1 cellular context compared by ENCODE assay signal in genomic region chr1:26740023-26740422, GRCh38.
TF ChIP-seq lines count a peak whose summit lies in the region.

No MANE protein-coding gene starts in this region.

TF ChIP-seq in HCT116, 20 proteins besides CTCF, POLR2A, EP300 and RAD21 (continued from another document):
- TF ChIP-seq ZBTB33 (IDR thresholded peaks at IDR 0.05; ENCODE audit: extremely low read depth, insufficient replicate concordance, low read length) = no peak
- no peak for TF ChIP-seq JUND (IDR thresholded peaks at IDR 0.05)
- TF ChIP-seq FOSL1 (IDR thresholded peaks at IDR 0.05; ENCODE audit: low read depth) = no peak
- no peak for TF ChIP-seq EGR1 (IDR thresholded peaks at IDR 0.05; ENCODE audit: low read depth)
- no peak for TF ChIP-seq POLR2AphosphoS5 (IDR thresholded peaks at IDR 0.05; ENCODE audit: low read depth, low read length)
- TF ChIP-seq EZH2phosphoT487 (IDR thresholded peaks at IDR 0.05; ENCODE audit: borderline replicate concordance) = no peak
- no peak for TF ChIP-seq ATF3 (IDR thresholded peaks at IDR 0.05)
- no peak for TF ChIP-seq ZFX (IDR thresholded peaks at IDR 0.05)
- TF ChIP-seq EZH2 (IDR thresholded peaks at IDR 0.05) = no peak
- no peak for TF ChIP-seq ELF1 (IDR thresholded peaks at IDR 0.05; ENCODE audit: borderline replicate concordance, low read depth)
- no peak for TF ChIP-seq YY1 (IDR thresholded peaks at IDR 0.05; ENCODE audit: extremely low read depth, insufficient replicate concordance, low read depth, low read length)
- no peak for TF ChIP-seq ZNF274 (IDR thresholded peaks at IDR 0.05; ENCODE audit: low read depth, low read length)
- no peak for TF ChIP-seq CEBPB (IDR thresholded peaks at IDR 0.05; ENCODE audit: low read depth)
- TF ChIP-seq SIN3A (IDR thresholded peaks at IDR 0.05; ENCODE audit: low read depth) = no peak
- TF ChIP-seq MAX (IDR thresholded peaks at IDR 0.05) = no peak
- no peak for TF ChIP-seq SRF (IDR thresholded peaks at IDR 0.05; ENCODE audit: low read depth)
- TF ChIP-seq REST (IDR thresholded peaks at IDR 0.05; ENCODE audit: low read depth) = no peak
TF ChIP-seq in HCT116: peak in this region for 0.
